ENCODE assay signal across 11 cellular contexts in genomic region chr11:112564228-112564955, GRCh38.
A peak's percentile ranks its signal among the peaks of the same experiment; 100 is the strongest.
DNase-seq lines count a peak whose midpoint lies in the region; ATAC-seq, FAIRE-seq and TF ChIP-seq lines count a peak whose summit lies in the region.
"Had no signal": no experiment of that assay in that cellular context is flagged by ENCODE, and none has a peak within 500 bp of the region (broad histone marks: within the 10 kb centered on the region; RNA-seq: fewer than 3 reads in every experiment).

No MANE protein-coding gene starts in this region.

- H3K79me2 ChIP-seq in HepG2 (ENCODE audit: insufficient read depth, low read length), result no peaks in the 10 kb centered on the region

- BruUV-seq in HepG2 (replicated peaks; lab: Mats Ljungman, UMichigan), result no TSS peak

- no peak for TF ChIP-seq POLR2A in HepG2 (IDR thresholded peaks at IDR 0.05; ENCODE audit: insufficient read depth in 1 of 2, low read depth in 2 of 2, low read length in 2 of 2)

- no peak overlapping the region for H2AFZ ChIP-seq in HepG2 (ENCODE audit: low read length)

- TF ChIP-seq EP300 in HepG2 (IDR thresholded peaks at IDR 0.05; ENCODE audit: low read depth in 2 of 2, low read length in 2 of 2) (no peak), HepG2 (CRISPR knock-in tag; IDR thresholded peaks at IDR 0.05; ENCODE audit: borderline replicate concordance) (no peak)

- no peaks in the 10 kb centered on the region for H4K20me1 ChIP-seq in HepG2 (ENCODE audit: insufficient read depth, low read length)

- ATAC-seq in HepG2 (peak; percentile 85), thoracic aorta (ENCODE audit: insufficient number of reproducible peaks, low FRiP score, low read depth) (peak; percentile 51), GM21786 (IDR thresholded peaks at IDR 0.05; ENCODE audit: unreplicated experiment) (no peak), GM18502 (IDR thresholded peaks at IDR 0.05; ENCODE audit: poor library complexity, unreplicated experiment) (no peak)
- ATAC-seq: activated T-cell treated with anti-CD3 and anti-CD28 coated beads, Interleukin-2, amount 50 U/mL, for 4 hours; stimulated activated memory B cell treated with anti-CD40 and anti-IgM and Interleukin-4, amounts not matched to agents 10 μg/mL and 1 μg/mL and 100 μg/mL, for 72 hours had no signal

- DNase-seq in LNCaP clone FGC (ENCODE audit: low read depth) (peak; percentile 71), choroid plexus epithelial cell (ENCODE audit: low read depth) (peak; percentile 95), HepG2 (ENCODE audit: low spot score) (peak; percentile 11), thoracic aorta (ENCODE audit: low spot score) (no peak), HPDE6-E6E7 (ENCODE audit: extremely low spot score) (no peak)
- DNase-seq: activated T-cell treated with anti-CD3 and anti-CD28 coated beads, Interleukin-2, amount 50 U/mL, for 4 hours had no signal

- POLR2A ChIA-PET in HepG2 (lab: Yijun Ruan, JAX), result no interaction called here

- WGBS in HepG2 (ENCODE audit: low lambda C conversion rate), result 4% methylated on average over 3 of the region's 3 CpGs

- TF ChIP-seq CTCF in LNCaP clone FGC (IDR thresholded peaks at IDR 0.05; ENCODE audit: control insufficient read depth, extremely low read depth, insufficient read depth), result no peak
- TF ChIP-seq CTCF in choroid plexus epithelial cell (conservative IDR thresholded peaks at IDR 0.05; ENCODE audit: low read depth, low read length), result no peak
- TF ChIP-seq CTCF in HepG2 (CRISPR knock-in tag; IDR thresholded peaks at IDR 0.05), result no peak
- TF ChIP-seq CTCF in thoracic aorta (IDR thresholded peaks at IDR 0.05), result no peak

- CTCF ChIA-PET in HepG2 (lab: Yijun Ruan, JAX; ENCODE audit: low intra/inter-chr PET ratio, low total read pairs), result no interaction called here

- H3K4me2 ChIP-seq in HepG2 (ENCODE audit: low read depth, low read length), result no peak overlapping the region

- H3K27ac ChIP-seq in HepG2 (ENCODE audit: extremely low read length, insufficient read depth, low read length) (no peak overlapping the region), thoracic aorta (peak overlapping the region; percentile 37 to 71)
- H3K27ac ChIP-seq: SJCRH30 had no signal

- no peak for FAIRE-seq in HepG2 (lab: Jason Lieb, UNC)
- FAIRE-seq: endothelial cell of umbilical vein had no signal

- H3K4me1 ChIP-seq in HepG2 (ENCODE audit: insufficient read depth, low read length) (0 out of 2 replicates have a peak, but pooled peaks cover 6% of the 10 kb centered on the region), thoracic aorta (ENCODE audit: control insufficient read depth in 1 of 2, low read depth in 2 of 2) (peaks cover 0 to 24% of the 10 kb centered on the region in 2 donors)
- H3K4me1 ChIP-seq: SJCRH30 had no signal

- 0 out of 5 replicates have a peak, but pooled peaks cover 1 to 7% of the 10 kb centered on the region in 2 experiments for H3K27me3 ChIP-seq in HepG2 (ENCODE audit: control insufficient read depth in 1 of 2, insufficient read depth in 2 of 2, low read length in 2 of 2)
- no peaks in the 10 kb centered on the region for H3K27me3 ChIP-seq in thoracic aorta (replicated peaks; ENCODE audit: insufficient read depth)
- H3K27me3 ChIP-seq: SJCRH30 had no signal

- in situ Hi-C loops in HepG2 (cut with HindIII; ENCODE audit: extremely low pct_ligation_motif_present, low pct_unique_long_range_greater_than_20kb), result no loop called here

- no peak overlapping the region for H3K9ac ChIP-seq in HepG2 (ENCODE audit: insufficient read depth, low read depth, low read length)

- H3K36me3 ChIP-seq in HepG2 (replicated peaks in 1 of 2; ENCODE audit: control insufficient read depth in 1 of 2, insufficient read depth in 2 of 2, low read length in 2 of 2) (no peaks in the 10 kb centered on the region), thoracic aorta (no peaks in the 10 kb centered on the region)
- H3K36me3 ChIP-seq: SJCRH30 had no signal

- H3K9me3 ChIP-seq in HepG2 (ENCODE audit: low read length) (no peaks in the 10 kb centered on the region), thoracic aorta (no peaks in the 10 kb centered on the region)
- H3K9me3 ChIP-seq: SJCRH30 had no signal

- H3K4me3 ChIP-seq in LNCaP clone FGC (ENCODE audit: low read depth, low read length) (no peak overlapping the region), choroid plexus epithelial cell (ENCODE audit: low read depth, low read length) (no peak overlapping the region), HepG2 (replicated peaks in 1 of 3; ENCODE audit: insufficient read depth in 1 of 3, low read depth in 2 of 3, low read length in 3 of 3) (no peak overlapping the region), thoracic aorta (no peak overlapping the region)
- H3K4me3 ChIP-seq: SJCRH30 had no signal

- no peak for TF ChIP-seq RAD21 in HepG2 (CRISPR knock-in tag; IDR thresholded peaks at IDR 0.05)

- intact Hi-C loops in HepG2 (cut with micrococcal nuclease; ENCODE audit: unreplicated experiment), result no loop called here

TF ChIP-seq in HepG2, 621 proteins besides CTCF, POLR2A, EP300 and RAD21:
- TF ChIP-seq ZNF777 (CRISPR knock-in tag; IDR thresholded peaks at IDR 0.05) (no peak), FOXP1 (IDR thresholded peaks at IDR 0.05) (no peak), FOXP1 (CRISPR knock-in tag; IDR thresholded peaks at IDR 0.05) (peak; percentile 37; the same call in 1 of the 2 replicates), KDM5B (CRISPR knock-in tag; IDR thresholded peaks at IDR 0.05; ENCODE audit: borderline replicate concordance) (no peak), SOX5 (CRISPR knock-in tag; IDR thresholded peaks at IDR 0.05; ENCODE audit: borderline replicate concordance) (0 out of 2 replicates have a peak, but pooled peaks have one; percentile 30), ZNF329 (CRISPR knock-in tag; IDR thresholded peaks at IDR 0.05; ENCODE audit: low read depth) (no peak), HNRNPH1 (optimal IDR thresholded peaks at IDR 0.05; ENCODE audit: low read depth, low read length) (no peak), ZBTB3 (CRISPR knock-in tag; IDR thresholded peaks at IDR 0.05; ENCODE audit: borderline replicate concordance, low read depth) (no peak), PTBP1 (IDR thresholded peaks at IDR 0.05; ENCODE audit: low read depth, low read length, poor library complexity, severe bottlenecking) (no peak), FOSL2 (CRISPR knock-in tag; IDR thresholded peaks at IDR 0.05) (peak; percentile 28; the same call in 1 of the 2 replicates), MLXIP (CRISPR knock-in tag; IDR thresholded peaks at IDR 0.05; ENCODE audit: borderline replicate concordance) (no peak), ZNF296 (CRISPR knock-in tag; conservative IDR thresholded peaks at IDR 0.05) (no peak)
- TF ChIP-seq, protein P1, sequence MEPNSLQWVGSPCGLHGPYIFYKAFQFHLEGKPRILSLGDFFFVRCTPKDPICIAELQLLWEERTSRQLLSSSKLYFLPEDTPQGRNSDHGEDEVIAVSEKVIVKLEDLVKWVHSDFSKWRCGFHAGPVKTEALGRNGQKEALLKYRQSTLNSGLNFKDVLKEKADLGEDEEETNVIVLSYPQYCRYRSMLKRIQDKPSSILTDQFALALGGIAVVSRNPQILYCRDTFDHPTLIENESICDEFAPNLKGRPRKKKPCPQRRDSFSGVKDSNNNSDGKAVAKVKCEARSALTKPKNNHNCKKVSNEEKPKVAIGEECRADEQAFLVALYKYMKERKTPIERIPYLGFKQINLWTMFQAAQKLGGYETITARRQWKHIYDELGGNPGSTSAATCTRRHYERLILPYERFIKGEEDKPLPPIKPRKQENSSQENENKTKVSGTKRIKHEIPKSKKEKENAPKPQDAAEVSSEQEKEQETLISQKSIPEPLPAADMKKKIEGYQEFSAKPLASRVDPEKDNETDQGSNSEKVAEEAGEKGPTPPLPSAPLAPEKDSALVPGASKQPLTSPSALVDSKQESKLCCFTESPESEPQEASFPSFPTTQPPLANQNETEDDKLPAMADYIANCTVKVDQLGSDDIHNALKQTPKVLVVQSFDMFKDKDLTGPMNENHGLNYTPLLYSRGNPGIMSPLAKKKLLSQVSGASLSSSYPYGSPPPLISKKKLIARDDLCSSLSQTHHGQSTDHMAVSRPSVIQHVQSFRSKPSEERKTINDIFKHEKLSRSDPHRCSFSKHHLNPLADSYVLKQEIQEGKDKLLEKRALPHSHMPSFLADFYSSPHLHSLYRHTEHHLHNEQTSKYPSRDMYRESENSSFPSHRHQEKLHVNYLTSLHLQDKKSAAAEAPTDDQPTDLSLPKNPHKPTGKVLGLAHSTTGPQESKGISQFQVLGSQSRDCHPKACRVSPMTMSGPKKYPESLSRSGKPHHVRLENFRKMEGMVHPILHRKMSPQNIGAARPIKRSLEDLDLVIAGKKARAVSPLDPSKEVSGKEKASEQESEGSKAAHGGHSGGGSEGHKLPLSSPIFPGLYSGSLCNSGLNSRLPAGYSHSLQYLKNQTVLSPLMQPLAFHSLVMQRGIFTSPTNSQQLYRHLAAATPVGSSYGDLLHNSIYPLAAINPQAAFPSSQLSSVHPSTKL (CRISPR knock-in tag; IDR thresholded peaks at IDR 0.05), result no peak
TF ChIP-seq in HepG2: peak in this region for 3.

Comparison
In these comparisons a context has a peak if more than half of its experiments do, and no peak if none do; other contexts are left out.
1. DNase-seq: peak in LNCaP clone FGC (single experiment), choroid plexus epithelial cell (single experiment) and HepG2 (single experiment); none in thoracic aorta (single experiment) and HPDE6-E6E7 (single experiment).
2. ATAC-seq: peak in HepG2 (single experiment) and thoracic aorta (single experiment); none in GM21786 (single experiment) and GM18502 (single experiment).